Comparison of ENCODE assay signal across 15 cellular contexts in genomic region chr12:40711121-40711520, GRCh38. TPM values are rescaled to one million over a fixed set of nuclear protein-coding genes. Genes with fewer than 3 reads are reported as not detected.
A peak's percentile ranks its signal among the peaks of the same experiment; 100 is the strongest.
DNase-seq lines count a peak whose midpoint lies in the region; ATAC-seq and TF ChIP-seq lines count a peak whose summit lies in the region.
"Had no signal": no experiment of that assay in that cellular context is flagged by ENCODE, and none has a peak within 500 bp of the region (broad histone marks: within the 10 kb centered on the region; RNA-seq: fewer than 3 reads in every experiment).

No MANE protein-coding gene starts in this region.

- no peaks in the 10 kb centered on the region for H3K4me1 ChIP-seq in CD4-positive, alpha-beta memory T cell (ENCODE audit: insufficient read depth, low read length)
- H3K4me1 ChIP-seq: Caco-2 had no signal

- H3K36me3 ChIP-seq in GM06990 (ENCODE audit: control insufficient read depth, insufficient read depth, low read length) = no peaks in the 10 kb centered on the region
- no peaks in the 10 kb centered on the region for H3K36me3 ChIP-seq in CD4-positive, alpha-beta memory T cell (ENCODE audit: insufficient read depth, low read length)

- H3K4me1 Mint-ChIP-seq in nephron progenitor cell = peaks cover 4% of the 10 kb centered on the region
- H3K4me1 Mint-ChIP-seq in CD4-positive, alpha-beta memory T cell = no peaks in the 10 kb centered on the region
- no peaks in the 10 kb centered on the region for H3K4me1 Mint-ChIP-seq in glutamatergic neuron (ENCODE audit: low read depth, unreplicated experiment)
- H3K4me1 Mint-ChIP-seq: CD14-positive monocyte; CD8-positive, alpha-beta memory T cell; H9 had no signal

- no peaks in the 10 kb centered on the region for H3K27me3 ChIP-seq in GM06990 (replicated peaks; ENCODE audit: control insufficient read depth, insufficient read depth, low read length)
- no peaks in the 10 kb centered on the region for H3K27me3 ChIP-seq in CD4-positive, alpha-beta memory T cell (ENCODE audit: insufficient read depth, low read length)

- H3K9me3 Mint-ChIP-seq in nephron progenitor cell (no peaks in the 10 kb centered on the region), glutamatergic neuron (ENCODE audit: unreplicated experiment) (peaks cover 2% of the 10 kb centered on the region)
- peaks cover 0 to 5% (median 3%) of the 10 kb centered on the region in 8 donors for H3K9me3 Mint-ChIP-seq in CD4-positive, alpha-beta memory T cell
- H3K9me3 Mint-ChIP-seq: H9 had no signal

- ATAC-seq in GM18870 (IDR thresholded peaks at IDR 0.05; ENCODE audit: unreplicated experiment) (peak; percentile 69), HG02885 (IDR thresholded peaks at IDR 0.05; ENCODE audit: poor library complexity, unreplicated experiment) (peak; percentile 56)

- POLR2A ChIA-PET in CD4-positive, alpha-beta memory T cell (lab: Charles Lee; ENCODE audit: partially characterized antibody) = no interaction called here

- H3K27me3 Mint-ChIP-seq in nephron progenitor cell (ENCODE audit: low read depth, poor library complexity) = peaks cover 1% of the 10 kb centered on the region
- no peaks in the 10 kb centered on the region for H3K27me3 Mint-ChIP-seq in CD4-positive, alpha-beta memory T cell
- no peaks in the 10 kb centered on the region for H3K27me3 Mint-ChIP-seq in glutamatergic neuron (ENCODE audit: unreplicated experiment)
- H3K27me3 Mint-ChIP-seq: CD8-positive, alpha-beta memory T cell had no signal

- no peaks in the 10 kb centered on the region for H3K9me3 ChIP-seq in CD4-positive, alpha-beta memory T cell (ENCODE audit: control insufficient read depth in 1 of 2, low read length in 2 of 2)
- H3K9me3 ChIP-seq: Caco-2 had no signal

- no peak overlapping the region for H3K4me3 ChIP-seq in GM06990 (replicated peaks; ENCODE audit: low read depth, low read length)
- H3K4me3 ChIP-seq in CD4-positive, alpha-beta memory T cell (ENCODE audit: low read length in 2 of 2) = no peak overlapping the region

- H3K27ac ChIP-seq in CD4-positive, alpha-beta memory T cell (ENCODE audit: low read depth, low read length) = no peak overlapping the region
- H3K27ac ChIP-seq: 22Rv1, HL-60 had no signal

- no peak for TF ChIP-seq CTCF in GM06990 (IDR thresholded peaks at IDR 0.05; ENCODE audit: insufficient read depth, low read length, poor library complexity, severe bottlenecking)
- TF ChIP-seq CTCF in nephron progenitor cell (IDR thresholded peaks at IDR 0.05) = no peak
- TF ChIP-seq CTCF in glutamatergic neuron (IDR thresholded peaks at IDR 0.05; ENCODE audit: partially characterized antibody, unreplicated experiment) = no peak

- CTCF ChIA-PET in CD4-positive, alpha-beta memory T cell (lab: Charles Lee; ENCODE audit: partially characterized antibody) = no interaction called here

- no peaks in the 10 kb centered on the region for H3K36me3 Mint-ChIP-seq in nephron progenitor cell (ENCODE audit: low read depth)
- no peaks in the 10 kb centered on the region for H3K36me3 Mint-ChIP-seq in CD4-positive, alpha-beta memory T cell
- H3K36me3 Mint-ChIP-seq in glutamatergic neuron (ENCODE audit: unreplicated experiment) = no peaks in the 10 kb centered on the region
- H3K36me3 Mint-ChIP-seq: CD14-positive monocyte had no signal

- intact Hi-C loops in CD4-positive, alpha-beta memory T cell (cut with micrococcal nuclease) = no loop called here

- H3K27ac Mint-ChIP-seq in nephron progenitor cell (peak overlapping the region; percentile 81), glutamatergic neuron (ENCODE audit: unreplicated experiment) (no peak overlapping the region)
- H3K27ac Mint-ChIP-seq in CD4-positive, alpha-beta memory T cell = no peak overlapping the region
- H3K27ac Mint-ChIP-seq: CD14-positive monocyte; CD8-positive, alpha-beta memory T cell; H9 had no signal

- H3K4me3 Mint-ChIP-seq in nephron progenitor cell (no peak overlapping the region), glutamatergic neuron (ENCODE audit: unreplicated experiment) (no peak overlapping the region)
- H3K4me3 Mint-ChIP-seq in CD4-positive, alpha-beta memory T cell = no peak overlapping the region
- H3K4me3 Mint-ChIP-seq: CD14-positive monocyte; CD8-positive, alpha-beta memory T cell; H9 had no signal

- peak; percentile 10 for DNase-seq in GM06990 (ENCODE audit: extremely low read depth, insufficient read length)
- no peak for DNase-seq in nephron progenitor cell
- no peak for DNase-seq in CD4-positive, alpha-beta memory T cell
- no peak for DNase-seq in glutamatergic neuron
- DNase-seq in NCI-H2081 (lab: John Stamatoyannopoulos, UW) = no peak
- DNase-seq: Caco-2; CD8-positive, alpha-beta memory T cell; GF-D8; GOT3; H9 had no signal

RNA-seq across cellular contexts. Expression of gene CNTN1, which starts 18.9 kb away (rescaled TPM):
- not detected for total RNA-seq in CD4-positive, alpha-beta memory T cell
- polyA plus RNA-seq in CD4-positive, alpha-beta memory T cell = not detected
- 81.4 TPM for total RNA-seq in glutamatergic neuron (ENCODE audit: unreplicated experiment)
- total RNA-seq: Caco-2; CD8-positive, alpha-beta memory T cell had no signal
- polyA plus RNA-seq: CD14-positive monocyte; CD8-positive, alpha-beta memory T cell had no signal

Comparison
In these comparisons a context has a peak if more than half of its experiments do, and no peak if none do; other contexts are left out.
1. RNA of gene CNTN1, which starts 18.9 kb away (total RNA-seq): 81.4 TPM in glutamatergic neuron (single experiment); not detected in CD4-positive, alpha-beta memory T cell; every median in the first group is over 10 times any median in the second.